Comparison of ENCODE assay signal across 8 cellular contexts in the genomic region with DNA sequence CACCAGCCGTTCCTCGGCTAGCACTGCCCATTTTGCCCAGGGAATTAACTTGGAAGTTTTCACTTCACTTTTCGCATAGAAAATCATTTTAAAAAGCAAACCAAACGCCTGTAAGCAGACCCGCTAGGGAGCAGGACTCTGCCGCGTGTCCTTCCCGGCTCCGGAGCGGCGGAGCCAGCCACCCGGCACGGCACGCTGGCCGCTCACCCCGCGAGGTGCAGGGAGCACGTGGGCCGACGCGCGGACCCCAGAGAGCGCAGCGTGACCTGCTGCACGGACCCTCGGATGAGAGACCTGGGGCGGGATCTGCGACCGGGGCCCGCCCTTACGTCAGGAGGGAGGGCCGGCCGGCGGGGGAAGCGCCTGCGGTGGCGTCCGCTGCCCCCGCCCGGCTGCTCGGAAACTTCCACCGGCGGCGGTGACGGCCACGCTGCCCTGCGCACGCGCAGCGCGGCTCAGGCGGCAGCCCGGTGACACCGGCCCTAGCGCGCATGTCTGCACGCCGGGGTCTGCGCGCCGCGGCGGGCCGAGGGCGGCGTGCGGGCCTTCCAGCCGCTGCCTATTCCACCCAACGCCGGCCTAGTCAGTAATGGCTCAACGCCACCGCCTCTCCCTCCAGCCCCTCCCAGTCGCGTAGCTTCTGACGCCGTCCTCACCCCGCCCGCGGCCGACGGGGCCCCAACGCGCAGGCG. TPM values are rescaled to one million over a fixed set of nuclear protein-coding genes. Genes with fewer than 3 reads are reported as not detected.
DNase-seq lines count a peak whose midpoint lies in the region; ATAC-seq and TF ChIP-seq lines count a peak whose summit lies in the region.

No MANE protein-coding gene starts in this region.

- no peaks in the 10 kb centered on the region for H3K9me3 ChIP-seq in ascending aorta

- no peaks in the 10 kb centered on the region for H3K36me3 ChIP-seq in ascending aorta

- ATAC-seq in GM18502 (IDR thresholded peaks at IDR 0.05; ENCODE audit: poor library complexity, unreplicated experiment) (peak; percentile 64), HG02885 (IDR thresholded peaks at IDR 0.05; ENCODE audit: poor library complexity, unreplicated experiment) (peak; percentile 61)

- intact Hi-C loops in ascending aorta (cut with DNase I) = loop anchor here (1.0 to 10.0 kb wide), 10 partner anchors 8 to 1290 kb away; a partner anchor contains a TSS

- DNase-seq in NCI-H1694 treated with DMSO at 0.1 percent for 48 hours (lab: John Stamatoyannopoulos, UW) (peak; percentile 98), T-helper 2 cell (peak in 4 of 5 experiments; percentile 95 to 98 (median 96)), ascending aorta (ENCODE audit: low spot score in 2 of 2) (peak; percentile 88 to 98), hippocampal formation (lab: John Stamatoyannopoulos, UW) (peak; percentile 95 to 97), renal cortical epithelial cell (ENCODE audit: low read depth) (peak; percentile 84), AG08395 (ENCODE audit: low spot score) (no peak)

- no peaks in the 10 kb centered on the region for H3K27me3 ChIP-seq in ascending aorta

- peaks cover 6 to 36% of the 10 kb centered on the region in 2 donors for H3K4me1 ChIP-seq in ascending aorta

- peak overlapping the region; percentile 79 to 93 for H3K4me3 ChIP-seq in ascending aorta

- H3K27ac ChIP-seq in ascending aorta = peak overlapping the region; percentile 97 to 99

- TF ChIP-seq CTCF in ascending aorta (IDR thresholded peaks at IDR 0.05) = no peak

RNA-seq across cellular contexts. Expression of a gene that starts 0.5 kb away (rescaled TPM):
- 12.5 TPM for total RNA-seq in ascending aorta
- 5.7 and 13.8 TPM in 2 replicates for total RNA-seq in renal cortical epithelial cell
